ENCODE assay signal across 8 cellular contexts in the genomic region with DNA sequence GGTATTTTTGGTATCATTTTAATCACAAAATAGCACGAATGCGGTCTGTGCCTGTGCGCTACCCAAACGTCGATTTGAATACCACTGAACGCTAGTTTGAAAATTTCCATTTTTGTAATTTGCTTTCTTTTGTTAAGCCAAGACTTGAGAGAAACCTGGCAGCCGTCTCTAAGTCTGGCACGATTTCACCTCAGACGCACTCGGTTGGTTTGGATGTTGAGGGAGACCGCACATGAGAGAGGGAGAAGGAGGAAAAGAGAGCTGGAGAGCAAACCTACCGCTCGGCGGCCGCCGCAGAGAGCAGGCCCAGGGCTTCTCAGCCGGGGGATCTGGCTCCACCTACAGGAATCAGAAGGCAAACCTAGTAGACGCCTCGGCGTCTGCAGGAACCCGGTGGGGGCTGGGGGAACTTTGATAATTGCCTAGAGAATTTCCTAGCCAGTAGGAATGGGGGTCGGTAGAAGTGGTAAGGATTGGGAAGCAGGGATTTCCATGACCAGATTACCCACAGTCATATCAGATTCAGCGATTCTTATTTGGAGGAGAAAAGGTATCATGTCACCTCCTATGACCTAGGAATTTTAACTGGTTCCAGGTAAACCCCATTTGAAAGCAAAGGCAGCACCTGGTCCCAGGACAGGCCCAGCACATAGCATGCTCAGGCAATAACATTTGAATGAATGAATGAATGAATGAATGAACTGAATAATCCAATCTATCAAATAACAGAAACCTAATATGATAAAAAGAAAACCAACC.
A peak's percentile ranks its signal among the peaks of the same experiment; 100 is the strongest.
DNase-seq lines count a peak whose midpoint lies in the region; ATAC-seq and TF ChIP-seq lines count a peak whose summit lies in the region.

No MANE protein-coding gene starts in this region.

- no peak overlapping the region for H3K27ac Mint-ChIP-seq in MCF 10A (ENCODE audit: low read depth, unreplicated experiment)

- H3K4me3 Mint-ChIP-seq in MCF 10A (ENCODE audit: unreplicated experiment): no peak overlapping the region

- POLR2A ChIA-PET in MCF 10A (lab: Yijun Ruan, JAX): no interaction called here

- DNase-seq in D341Med (ENCODE audit: low spot score): peak; percentile 87
- peak; percentile 60 for DNase-seq in HuH-7.5 (ENCODE audit: low spot score)
- DNase-seq in UCSD-AML1 (lab: John Stamatoyannopoulos, UW; ENCODE audit: unreplicated experiment): peak; percentile 45
- peak; percentile 39 for DNase-seq in MCF 10A (ENCODE audit: unreplicated experiment)
- peak; percentile 66 for DNase-seq in kidney tubule cell (ENCODE audit: low spot score)
- DNase-seq in stimulated activated CD4-positive, alpha-beta T cell treated with anti-CD3 and anti-CD28 coated beads, Interleukin-15, amount 100 ng/mL, for 48 hours (ENCODE audit: low read depth in 2 of 2): peak; percentile 45 to 47
- no peak for DNase-seq in DMS153 treated with DMSO at 0.1 percent for 48 hours (lab: John Stamatoyannopoulos, UW; ENCODE audit: unreplicated experiment)

- no peaks in the 10 kb centered on the region for H3K9me3 Mint-ChIP-seq in MCF 10A (ENCODE audit: unreplicated experiment)

- peak; percentile 99 for ATAC-seq in GM21526 (IDR thresholded peaks at IDR 0.05; ENCODE audit: low FRiP score, unreplicated experiment)

- BruUV-seq in MCF 10A (replicated peaks; lab: Mats Ljungman, UMichigan): no TSS peak

- no peaks in the 10 kb centered on the region for H3K27me3 Mint-ChIP-seq in MCF 10A (ENCODE audit: insufficient read depth, unreplicated experiment)

- H3K4me1 Mint-ChIP-seq in MCF 10A (ENCODE audit: insufficient read depth, unreplicated experiment): peaks cover 16% of the 10 kb centered on the region

- peak; percentile 36 for TF ChIP-seq CTCF in MCF 10A (IDR thresholded peaks at IDR 0.05; ENCODE audit: unreplicated experiment)

- no peaks in the 10 kb centered on the region for H3K36me3 Mint-ChIP-seq in MCF 10A (ENCODE audit: insufficient read depth, unreplicated experiment)

- intact Hi-C loops in MCF 10A (cut with micrococcal nuclease): no loop called here

- CTCF ChIA-PET in MCF 10A (lab: Yijun Ruan, JAX): interaction anchor here (0.6 to 2.7 kb wide), 3 partner anchors 18 to 1671 kb away, joined by 3 to 10 read pairs (median 3); no protein-coding TSS in a partner anchor
